8 cellular contexts compared by ENCODE assay signal in genomic region chr5:32311404-32312193, GRCh38. TPM values are rescaled to one million over a fixed set of nuclear protein-coding genes. Genes with fewer than 3 reads are reported as not detected.
DNase-seq lines count a peak whose midpoint lies in the region; ATAC-seq and TF ChIP-seq lines count a peak whose summit lies in the region.

No MANE protein-coding gene starts in this region.

- no peak for TF ChIP-seq CTCF in CD8-positive, alpha-beta T cell (IDR thresholded peaks at IDR 0.05)
- TF ChIP-seq CTCF in colonic mucosa (IDR thresholded peaks at IDR 0.05), result no peak

- H3K9me3 Mint-ChIP-seq in CD8-positive, alpha-beta T cell, result no peaks in the 10 kb centered on the region
- H3K9me3 Mint-ChIP-seq in naive B cell, result peaks cover 0 to 1% (median 0%) of the 10 kb centered on the region in 7 donors

- H3K9ac ChIP-seq in colonic mucosa (ENCODE audit: low read depth in 2 of 2, low read length in 2 of 2), result peak overlapping the region; percentile 87 to 96

- peak overlapping the region; percentile 93 for H3K27ac Mint-ChIP-seq in CD8-positive, alpha-beta T cell
- peak overlapping the region; percentile 90 to 98 (median 96) for H3K27ac Mint-ChIP-seq in naive B cell

- no peaks in the 10 kb centered on the region for H3K36me3 ChIP-seq in CD8-positive, alpha-beta T cell (ENCODE audit: insufficient read depth, low read length)
- H3K36me3 ChIP-seq in MG63 (peaks cover 3% of the 10 kb centered on the region), colonic mucosa (no peaks in the 10 kb centered on the region)

- H3K27ac ChIP-seq in CD8-positive, alpha-beta T cell (ENCODE audit: low read depth, low read length), result peak overlapping the region; percentile 89
- peak overlapping the region; percentile 95 for H3K27ac ChIP-seq in colonic mucosa

- CTCF ChIA-PET in CD8-positive, alpha-beta T cell (lab: Charles Lee), result interaction anchor here (0.9 kb wide), 1 partner anchor 18 kb away, joined by 3 read pairs; no protein-coding TSS in a partner anchor

- DNase-seq in CD8-positive, alpha-beta T cell, result no peak
- no peak for DNase-seq in MG63
- no peak for DNase-seq in colonic mucosa
- DNase-seq in naive B cell, result peak; percentile 46
- no peak for DNase-seq in SHP77 treated with DMSO at 0.1 percent for 48 hours (lab: John Stamatoyannopoulos, UW)
- DNase-seq in midbrain (lab: John Stamatoyannopoulos, UW), result no peak
- DNase-seq in GM19240 (ENCODE audit: insufficient read length, low spot score), result no peak

- peak overlapping the region; percentile 69 for H3K4me3 ChIP-seq in CD8-positive, alpha-beta T cell (ENCODE audit: low read depth, low read length)
- peak overlapping the region; percentile 71 for H3K4me3 ChIP-seq in MG63
- peak overlapping the region; percentile 86 for H3K4me3 ChIP-seq in colonic mucosa

- intact Hi-C loops in CD8-positive, alpha-beta T cell (cut with DNase I, micrococcal nuclease), result loop anchor here (1.0 to 10.0 kb wide), 9 partner anchors 34 to 1131 kb away; partner anchors contain the start of genes TARS1 (in 2 of the 2), C5orf22 (in 1 of the 2), DROSHA (in 1 of the 2) and GOLPH3 (in 1 of the 2)
- intact Hi-C loops in colonic mucosa (cut with DNase I), result loop anchor here (5.0 kb wide), 1 partner anchor 79 kb away; no protein-coding TSS in a partner anchor

- ATAC-seq in CD8-positive, alpha-beta T cell, result no peak
- ATAC-seq in naive B cell (ENCODE audit: low read depth in 2 of 2), result no peak
- ATAC-seq in GM18498 (IDR thresholded peaks at IDR 0.05; ENCODE audit: unreplicated experiment), result no peak

- H3K36me3 Mint-ChIP-seq in CD8-positive, alpha-beta T cell, result peaks cover 10% of the 10 kb centered on the region
- no peaks in the 10 kb centered on the region for H3K36me3 Mint-ChIP-seq in naive B cell

- peaks cover 22% of the 10 kb centered on the region for H3K4me1 ChIP-seq in CD8-positive, alpha-beta T cell (ENCODE audit: insufficient read depth, low read length)
- no peaks in the 10 kb centered on the region for H3K4me1 ChIP-seq in colonic mucosa

- no peaks in the 10 kb centered on the region for H3K27me3 Mint-ChIP-seq in CD8-positive, alpha-beta T cell (ENCODE audit: low read depth)
- no peaks in the 10 kb centered on the region for H3K27me3 Mint-ChIP-seq in naive B cell

- no peaks in the 10 kb centered on the region for H3K9me3 ChIP-seq in CD8-positive, alpha-beta T cell (ENCODE audit: low read length)
- no peaks in the 10 kb centered on the region for H3K9me3 ChIP-seq in MG63
- H3K9me3 ChIP-seq in colonic mucosa, result no peaks in the 10 kb centered on the region

- POLR2A ChIA-PET in CD8-positive, alpha-beta T cell (lab: Charles Lee), result no interaction called here

- H3K4me3 Mint-ChIP-seq in CD8-positive, alpha-beta T cell, result peak overlapping the region; percentile 89
- H3K4me3 Mint-ChIP-seq in naive B cell, result peak overlapping the region; percentile 81 to 96 (median 94)

- H3K4me1 Mint-ChIP-seq in CD8-positive, alpha-beta T cell (ENCODE audit: low read depth), result peaks cover 50% of the 10 kb centered on the region
- H3K4me1 Mint-ChIP-seq in naive B cell, result peaks cover 38 to 51% (median 47%) of the 10 kb centered on the region in 3 donors

- no peaks in the 10 kb centered on the region for H3K27me3 ChIP-seq in CD8-positive, alpha-beta T cell (ENCODE audit: insufficient read depth, low read length)
- H3K27me3 ChIP-seq in MG63 (no peaks in the 10 kb centered on the region), colonic mucosa (no peaks in the 10 kb centered on the region)

RNA-seq across cellular contexts. Expression of gene MTMR12, which starts 1.1 kb away (rescaled TPM):
- 10 to 100 TPM; 20.0 to 21.2 TPM for total RNA-seq in CD8-positive, alpha-beta T cell
- 11.7 and 12.1 TPM in 2 replicates for total RNA-seq in MG63 (2014; rRNA removed; shearing (Covaris generic); ENCODE audit: low replicate concordance)
- total RNA-seq in colonic mucosa, result 10 to 100 TPM; 23.2 to 23.8 TPM
- 10 to 100 TPM; 16.9 to 32.1 (median 20.5) TPM for polyA plus RNA-seq in naive B cell (ENCODE audit: low read depth in 6 of 6)
